ENCODE assay signal across 9 cellular contexts in the genomic region with DNA sequence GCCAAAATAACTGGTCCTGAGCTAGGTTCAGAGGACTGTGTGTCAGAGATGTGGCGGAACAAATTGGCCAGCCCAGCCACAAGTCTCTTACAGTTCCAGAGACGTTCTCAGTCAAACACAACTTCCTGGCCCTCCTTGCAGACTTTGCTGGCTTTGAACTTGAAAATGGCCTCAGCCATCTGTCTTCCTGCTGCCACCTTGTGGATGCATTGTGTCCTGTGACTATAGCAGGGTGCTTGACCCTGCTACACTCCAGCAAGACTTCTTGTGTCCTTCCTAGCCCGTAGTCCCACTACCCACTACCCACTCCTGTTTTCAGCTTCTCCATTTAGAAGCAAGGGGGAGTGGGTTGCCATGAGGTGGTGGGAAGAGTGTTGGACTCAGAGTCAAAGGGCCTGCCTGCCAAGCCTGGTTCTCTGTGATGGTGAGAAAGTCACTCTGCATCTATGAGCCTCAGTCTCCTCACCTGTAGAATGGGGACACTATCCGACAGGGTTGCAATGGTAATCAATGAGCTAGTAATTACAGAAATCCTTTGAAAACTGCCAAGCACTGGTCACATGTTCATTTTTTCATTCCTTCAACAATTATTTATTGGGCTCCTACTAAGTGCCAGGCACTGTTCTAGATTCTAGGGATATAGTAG.
DNase-seq lines count a peak whose midpoint lies in the region; ATAC-seq and TF ChIP-seq lines count a peak whose summit lies in the region.
"Had no signal": no experiment of that assay in that cellular context is flagged by ENCODE, and none has a peak within 500 bp of the region (broad histone marks: within the 10 kb centered on the region; RNA-seq: fewer than 3 reads in every experiment).

No MANE protein-coding gene starts in this region.

- no peak overlapping the region for H3K4me3 Mint-ChIP-seq in immature natural killer cell
- H3K4me3 Mint-ChIP-seq: dendritic cell treated with granulocyte-macrophage colony-stimulating factor and Interleukin-4, amounts not matched to agents 40 ng/mL and 50 ng/mL, for 4 days had no signal

- no peak for TF ChIP-seq POLR2A in NB4 (IDR thresholded peaks at IDR 0.05; ENCODE audit: extremely low read depth, insufficient read length)
- TF ChIP-seq POLR2A in erythroblast (IDR thresholded peaks at IDR 0.05; ENCODE audit: low read length): no peak

- no peaks in the 10 kb centered on the region for H3K9me3 Mint-ChIP-seq in immature natural killer cell
- H3K9me3 Mint-ChIP-seq: dendritic cell treated with granulocyte-macrophage colony-stimulating factor and Interleukin-4, amounts not matched to agents 40 ng/mL and 50 ng/mL, for 4 days had no signal

- TF ChIP-seq CTCF in NB4 (IDR thresholded peaks at IDR 0.05; ENCODE audit: low read depth, low read length): peak; percentile 64

- H3K27me3 Mint-ChIP-seq in immature natural killer cell (ENCODE audit: low read depth in 3 of 3): peaks cover 2 to 7% (median 3%) of the 10 kb centered on the region in 3 donors

- ATAC-seq in sciatic nerve: no peak

- intact Hi-C loops in sciatic nerve (cut with DNase I): no loop called here

- H3K27ac Mint-ChIP-seq in immature natural killer cell: no peak overlapping the region
- H3K27ac Mint-ChIP-seq: dendritic cell treated with granulocyte-macrophage colony-stimulating factor and Interleukin-4, amounts not matched to agents 40 ng/mL and 50 ng/mL, for 4 days had no signal

- no peaks in the 10 kb centered on the region for H3K36me3 Mint-ChIP-seq in immature natural killer cell

- H3K4me1 Mint-ChIP-seq in immature natural killer cell: no peaks in the 10 kb centered on the region

- H3K4me3 ChIP-seq in NB4 (ENCODE audit: low read depth, low read length): no peak overlapping the region

- peak; percentile 29 for DNase-seq in 8988T
- peak; percentile 23 for DNase-seq in ELR (ENCODE audit: low read depth)
- DNase-seq in NB4 (ENCODE audit: low read depth): peak; percentile 46
- DNase-seq in erythroblast (lab: John Stamatoyannopoulos, UW): peak; percentile 19 to 33
- DNase-seq in activated CD8-positive, alpha-beta memory T cell treated with anti-CD3 and anti-CD28 coated beads for 24 hours: no peak
- no peak for DNase-seq in sciatic nerve (ENCODE audit: low spot score)
- no peak for DNase-seq in activated T-cell treated with anti-CD3 and anti-CD28 coated beads for 4 hours
- DNase-seq in immature natural killer cell: no peak

Comparison
In these comparisons a context has a peak if more than half of its experiments do, and no peak if none do; other contexts are left out.
1. DNase-seq: peak in 8988T (single experiment), ELR (single experiment), NB4 (single experiment) and erythroblast (2 of 2); none in activated CD8-positive, alpha-beta memory T cell treated with anti-CD3 and anti-CD28 coated beads for 24 hours (single experiment), sciatic nerve (single experiment), activated T-cell treated with anti-CD3 and anti-CD28 coated beads for 4 hours (single experiment) and immature natural killer cell (0 of 3).